Comparison of ENCODE assay signal across 12 cellular contexts in the genomic region with DNA sequence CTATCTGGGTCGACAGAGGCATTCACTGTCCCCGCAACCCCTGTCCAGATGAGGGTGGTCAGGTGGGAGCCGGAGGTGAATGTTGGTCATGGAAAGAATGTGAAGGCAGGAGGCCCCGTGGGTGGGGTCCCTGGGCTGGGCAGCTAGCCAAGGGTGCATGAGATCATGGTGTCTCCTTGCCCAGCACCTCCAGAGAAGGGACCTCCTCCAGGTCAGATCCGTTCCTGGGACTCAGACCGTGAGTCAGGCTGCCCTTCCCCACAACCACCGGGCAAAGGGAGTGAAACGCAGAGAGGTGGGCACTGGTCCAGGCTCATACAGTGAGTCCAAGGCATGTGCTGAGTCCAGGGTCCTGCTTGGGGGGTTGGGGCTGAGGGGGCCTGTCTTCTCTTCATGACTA. TPM values are rescaled to one million over a fixed set of nuclear protein-coding genes. Genes with fewer than 3 reads are reported as not detected.
DNase-seq lines count a peak whose midpoint lies in the region; ATAC-seq and TF ChIP-seq lines count a peak whose summit lies in the region.
"Had no signal": no experiment of that assay in that cellular context is flagged by ENCODE, and none has a peak within 500 bp of the region (broad histone marks: within the 10 kb centered on the region; RNA-seq: fewer than 3 reads in every experiment).

No MANE protein-coding gene starts in this region.

- H3K36me3 ChIP-seq in BLaER1 (no peaks in the 10 kb centered on the region), PC-3 (ENCODE audit: low read depth, low read length) (no peaks in the 10 kb centered on the region)

- H3K27me3 ChIP-seq in BLaER1 (no peaks in the 10 kb centered on the region), PC-3 (ENCODE audit: low read length) (no peaks in the 10 kb centered on the region)

- no peaks in the 10 kb centered on the region for H3K9me3 ChIP-seq in BLaER1
- no peaks in the 10 kb centered on the region for H3K9me3 ChIP-seq in PC-3 (ENCODE audit: low read length)

- peak overlapping the region; percentile 94 for H3K27ac Mint-ChIP-seq in osteocyte (ENCODE audit: unreplicated experiment)
- H3K27ac Mint-ChIP-seq: stimulated activated naive CD8-positive, alpha-beta T cell treated with anti-CD3 and anti-CD28 coated beads, Interleukin-15, Interleukin-2, amounts not matched to agents 100 ng/mL and 50 ng/mL, for 24 hours had no signal

- H3K4me3 ChIP-seq in BLaER1 (no peak overlapping the region), PC-3 (ENCODE audit: low read length) (no peak overlapping the region), epithelial cell of esophagus (ENCODE audit: low read length) (no peak overlapping the region)

- no peaks in the 10 kb centered on the region for H3K79me2 ChIP-seq in PC-3 (ENCODE audit: low read length)

- BruUV-seq in PC-3 (replicated peaks; lab: Mats Ljungman, UMichigan) = no TSS peak

- ATAC-seq in PC-3 = peak; percentile 78
- no peak for ATAC-seq in HG02840 (IDR thresholded peaks at IDR 0.05; ENCODE audit: low FRiP score, unreplicated experiment)

- no peaks in the 10 kb centered on the region for H3F3A ChIP-seq in PC-3 (ENCODE audit: low read length, unreplicated experiment)

- H3K27me3 Mint-ChIP-seq in osteocyte (ENCODE audit: unreplicated experiment) = no peaks in the 10 kb centered on the region
- H3K27me3 Mint-ChIP-seq: stimulated activated naive CD8-positive, alpha-beta T cell treated with anti-CD3 and anti-CD28 coated beads, Interleukin-15, Interleukin-2, amounts not matched to agents 100 ng/mL and 50 ng/mL, for 24 hours had no signal

- 0 out of 2 replicates have a peak overlapping the region, but pooled peaks have one; percentile 13 for H2AFZ ChIP-seq in PC-3 (ENCODE audit: low read length)

- no peaks in the 10 kb centered on the region for H3K9me3 Mint-ChIP-seq in osteocyte (ENCODE audit: unreplicated experiment)
- H3K9me3 Mint-ChIP-seq: stimulated activated naive CD8-positive, alpha-beta T cell treated with anti-CD3 and anti-CD28 coated beads, Interleukin-15, Interleukin-2, amounts not matched to agents 100 ng/mL and 50 ng/mL, for 24 hours had no signal

- H3K4me2 ChIP-seq in BLaER1 = peak overlapping the region; percentile 85
- H3K4me2 ChIP-seq in PC-3 (ENCODE audit: low read length) = peak overlapping the region; percentile 61

- H3K9ac ChIP-seq in BLaER1 = 0 out of 2 replicates have a peak overlapping the region, but pooled peaks have one; percentile 30
- H3K9ac ChIP-seq in PC-3 (ENCODE audit: low read length) = no peak overlapping the region

- no peaks in the 10 kb centered on the region for H3K9me2 ChIP-seq in PC-3 (replicated peaks; ENCODE audit: low read length)

- H4K20me1 ChIP-seq in BLaER1 (0 out of 2 replicates have a peak, but pooled peaks cover 6% of the 10 kb centered on the region), PC-3 (ENCODE audit: low read length) (no peaks in the 10 kb centered on the region)

- intact Hi-C loops in PC-3 (cut with micrococcal nuclease) = no loop called here

- H3K36me3 Mint-ChIP-seq in osteocyte (ENCODE audit: unreplicated experiment) = no peaks in the 10 kb centered on the region

- H3K27ac ChIP-seq in BLaER1 (peak overlapping the region; percentile 56; the same call in 1 of the 2 replicates), PC-3 (ENCODE audit: low read length) (peak overlapping the region; percentile 17; the same call in 1 of the 2 replicates)
- H3K27ac ChIP-seq: C4-2B had no signal

- CTCF ChIA-PET in PC-3 (lab: Charles Lee) = interaction anchor here (0.7 kb wide), 1 partner anchor 11 kb away, joined by 4 read pairs; no protein-coding TSS in a partner anchor

- peaks cover 46% of the 10 kb centered on the region for H3K4me1 Mint-ChIP-seq in osteocyte (ENCODE audit: unreplicated experiment)

- H3K4me1 ChIP-seq in BLaER1 (peaks cover 78% of the 10 kb centered on the region), PC-3 (ENCODE audit: insufficient read depth, low read length) (peaks cover 19% of the 10 kb centered on the region)

- POLR2A ChIA-PET in PC-3 (lab: Charles Lee; ENCODE audit: unreplicated experiment) = no interaction called here

- DNase-seq in PC-3 (peak; percentile 79), epithelial cell of esophagus (ENCODE audit: low read depth) (peak; percentile 17), osteocyte (ENCODE audit: extremely low spot score, unreplicated experiment) (no peak), activated gamma-delta T cell treated with Interleukin-2 at 50 U/mL for 16 hours (no peak), SW480 (ENCODE audit: low spot score) (no peak), NCI-H2107 treated with DMSO at 0.1 percent for 48 hours (lab: John Stamatoyannopoulos, UW; ENCODE audit: unreplicated experiment) (no peak)
- DNase-seq: mammary epithelial cell, NCI-H1417 had no signal

- TF ChIP-seq CTCF in PC-3 (conservative IDR thresholded peaks at IDR 0.05; ENCODE audit: low read depth, low read length) (no peak), epithelial cell of esophagus (IDR thresholded peaks at IDR 0.05; ENCODE audit: insufficient read depth, low read depth, low read length, missing control alignments) (no peak), osteocyte (IDR thresholded peaks at IDR 0.05) (no peak)

- peak overlapping the region; percentile 67 for H3K4me3 Mint-ChIP-seq in osteocyte (ENCODE audit: unreplicated experiment)
- H3K4me3 Mint-ChIP-seq: stimulated activated naive CD8-positive, alpha-beta T cell treated with anti-CD3 and anti-CD28 coated beads, Interleukin-15, Interleukin-2, amounts not matched to agents 100 ng/mL and 50 ng/mL, for 24 hours had no signal

RNA-seq across cellular contexts. Expression of a gene that starts 3.5 kb away (rescaled TPM):
- not detected in 2 replicates for total RNA-seq in PC-3 (2014; rRNA removed)
- 11.8 and 13.6 TPM in 2 replicates for total RNA-seq in osteocyte

RNA-seq across cellular contexts. Expression of a gene that starts 22.8 kb away (rescaled TPM):
- 1.7 TPM in 2 replicates for total RNA-seq in PC-3 (2014; rRNA removed)
- total RNA-seq in osteocyte = 0.10 and 0.27 TPM in 2 replicates

RNA-seq across cellular contexts. Expression of a gene that starts 28.4 kb away (rescaled TPM):
- total RNA-seq in PC-3 (2014; rRNA removed) (not detected in 2 replicates), osteocyte (2.1 and 3.2 TPM in 2 replicates)

RNA-seq across cellular contexts. Expression of a gene that starts 28.5 kb away (rescaled TPM):
- total RNA-seq in PC-3 (2014; rRNA removed) (not detected in 2 replicates), osteocyte (0.18 and 0.24 TPM in 2 replicates)

Comparison
In these comparisons a context has a peak if more than half of its experiments do, and no peak if none do; other contexts are left out.
1. DNase-seq: peak in PC-3 (single experiment) and epithelial cell of esophagus (single experiment); none in osteocyte (single experiment), activated gamma-delta T cell treated with Interleukin-2 at 50 U/mL for 16 hours (single experiment), SW480 (single experiment) and NCI-H2107 treated with DMSO at 0.1 percent for 48 hours (single experiment).
2. RNA of a gene that starts 3.5 kb away (total RNA-seq): 11.8 to 13.6 TPM in osteocyte; not detected in PC-3; every median in the first group is over 10 times any median in the second.